ENCODE assay signal across 23 cellular contexts in the genomic region with DNA sequence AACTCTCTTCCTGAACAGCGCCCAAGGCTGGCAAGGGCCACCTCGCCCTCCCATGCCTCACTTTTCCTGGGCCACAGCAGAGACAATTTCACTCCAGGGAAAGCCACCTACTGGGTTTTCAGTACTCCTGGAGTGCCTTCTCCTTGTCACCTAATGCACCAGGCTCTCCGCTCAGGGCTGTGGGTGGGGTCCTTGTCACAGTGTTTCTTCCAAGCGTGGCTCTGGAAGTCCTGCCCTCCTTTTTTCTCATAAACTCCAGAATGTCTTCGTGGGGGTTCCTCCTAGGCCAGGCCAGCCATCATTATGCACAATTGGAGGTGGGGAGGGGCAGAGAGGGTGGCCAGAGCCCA.
"Had no signal": no experiment of that assay in that cellular context is flagged by ENCODE, and none has a peak within 500 bp of the region (broad histone marks: within the 10 kb centered on the region; RNA-seq: fewer than 3 reads in every experiment).

No MANE protein-coding gene starts in this region.

- H3K27me3 ChIP-seq: Peyer's patch had no signal

- H3K36me3 ChIP-seq: breast epithelium, Peyer's patch, WERI-Rb-1 had no signal

- H3K27ac ChIP-seq: breast epithelium, Peyer's patch, RWPE1, WERI-Rb-1 had no signal

- H3K27ac Mint-ChIP-seq: activated CD4-positive, alpha-beta memory T cell treated with anti-CD3 and anti-CD28 coated beads, Interleukin-2, amount 10 ng/mL, durations not matched to agents 7 days and 5 days; activated CD4-positive, alpha-beta T cell treated with anti-CD3 and anti-CD28 coated beads for 36 hours; activated T-helper 17 cell treated with anti-CD3 and anti-CD28 coated beads, Interleukin-2, amount 50 U/mL, for 72 hours; T-cell had no signal

- H3K4me3 Mint-ChIP-seq: activated CD4-positive, alpha-beta memory T cell treated with anti-CD3 and anti-CD28 coated beads, Interleukin-2, amount 10 ng/mL, durations not matched to agents 7 days and 5 days; activated CD4-positive, alpha-beta T cell treated with anti-CD3 and anti-CD28 coated beads for 36 hours; activated T-helper 17 cell treated with anti-CD3 and anti-CD28 coated beads, Interleukin-2, amount 50 U/mL, for 72 hours; T-cell had no signal

- H3K9me3 ChIP-seq: breast epithelium, Peyer's patch had no signal

- DNase-seq: activated CD4-positive, alpha-beta memory T cell treated with anti-CD3 and anti-CD28 coated beads, Interleukin-2, amount 10 ng/mL, durations not matched to agents 7 days and 5 days; activated CD4-positive, alpha-beta T cell treated with anti-CD3 and anti-CD28 coated beads for 36 hours; activated CD4-positive, alpha-beta T cell treated with anti-CD3 and anti-CD28 coated beads, Interleukin-2, amount 50 U/mL, for 1 hour; activated naive CD4-positive, alpha-beta T cell treated with anti-CD3 and anti-CD28 coated beads, Interleukin-2, amount 50 U/mL, for 16 hours; activated T-cell treated with anti-CD3 and anti-CD28 coated beads for 4 hours; activated T-cell treated with anti-CD3 and anti-CD28 coated beads, Interleukin-2, amount 50 U/mL, for 48 hours; central memory CD4-positive, alpha-beta T cell; KBM-7; NCI-H1048; NCI-H146; NCI-H187 treated with DMSO at 0.1 percent for 48 hours; NCI-H2081 treated with DMSO at 0.1 percent for 48 hours; NCI-H446; NCI-H524; Peyer's patch; SHP77 treated with DMSO at 0.1 percent for 48 hours; T-cell; T-helper 2 cell; T1000; WERI-Rb-1 had no signal

- H3K4me3 ChIP-seq: breast epithelium, Peyer's patch had no signal

- ATAC-seq: activated CD4-positive, alpha-beta T cell treated with anti-CD3 and anti-CD28 coated beads for 36 hours; activated T-helper 17 cell treated with anti-CD3 and anti-CD28 coated beads, Interleukin-2, amount 50 U/mL, for 72 hours; T-cell had no signal

- H3K27me3 Mint-ChIP-seq: activated CD4-positive, alpha-beta memory T cell treated with anti-CD3 and anti-CD28 coated beads, Interleukin-2, amount 10 ng/mL, durations not matched to agents 7 days and 5 days; activated CD4-positive, alpha-beta T cell treated with anti-CD3 and anti-CD28 coated beads for 36 hours had no signal

- H3K4me1 Mint-ChIP-seq: activated CD4-positive, alpha-beta memory T cell treated with anti-CD3 and anti-CD28 coated beads, Interleukin-2, amount 10 ng/mL, durations not matched to agents 7 days and 5 days; activated CD4-positive, alpha-beta T cell treated with anti-CD3 and anti-CD28 coated beads for 36 hours; activated T-helper 17 cell treated with anti-CD3 and anti-CD28 coated beads, Interleukin-2, amount 50 U/mL, for 72 hours; T-cell had no signal

- H3K4me1 ChIP-seq: breast epithelium, Peyer's patch had no signal

- H3K9me3 Mint-ChIP-seq: activated CD4-positive, alpha-beta memory T cell treated with anti-CD3 and anti-CD28 coated beads, Interleukin-2, amount 10 ng/mL, durations not matched to agents 7 days and 5 days; activated T-helper 17 cell treated with anti-CD3 and anti-CD28 coated beads, Interleukin-2, amount 50 U/mL, for 72 hours; T-cell had no signal

- H3K36me3 Mint-ChIP-seq: T-cell had no signal
